1 cellular context compared by ENCODE assay signal in genomic region chr6:100641147-100641546, GRCh38.
TF ChIP-seq lines count a peak whose summit lies in the region.
"Not testable (repeated sequence)": the region's sequence is repeated elsewhere in the genome, so short reads cannot be mapped to it uniquely, and the experiment has no call there.

No MANE protein-coding gene starts in this region.

- H3K4me3 ChIP-seq in HEK293 (ENCODE audit: low read depth, low read length), result not testable (repeated sequence)

- H3K27ac ChIP-seq in HEK293 (ENCODE audit: extremely low read depth, low read depth, low read length), result not testable (repeated sequence)

- TF ChIP-seq CTCF in HEK293 (tag by site-specific recombination; IDR thresholded peaks at IDR 0.05), result not testable (repeated sequence)

- POLR2A ChIA-PET in HEK293 (lab: Yijun Ruan, JAX), result not testable (repeated sequence)

- CTCF ChIA-PET in HEK293 (lab: Yijun Ruan, JAX), result not testable (repeated sequence)

- not testable (repeated sequence) for H3K4me1 ChIP-seq in HEK293 (ENCODE audit: control insufficient read depth, insufficient read depth, low read length)

- H3K36me3 ChIP-seq in HEK293 (ENCODE audit: control insufficient read depth in 2 of 2, insufficient read depth in 1 of 2, low read length in 2 of 2), result peaks cover 4 to 63% of the 10 kb centered on the region in 2 experiments; a peak in 2 of 3 replicates

- not testable (repeated sequence) for H3K9me3 ChIP-seq in HEK293 (ENCODE audit: control insufficient read depth, insufficient read depth, low read depth, low read length)

TF ChIP-seq in HEK293, 187 proteins besides CTCF, POLR2A, EP300 and RAD21:
- TF ChIP-seq ZNF184 (tag by site-specific recombination; IDR thresholded peaks at IDR 0.05) (peak; percentile 92), SCRT2 (tag by site-specific recombination; IDR thresholded peaks at IDR 0.05) (peak; percentile 53)
